In the genomic region with DNA sequence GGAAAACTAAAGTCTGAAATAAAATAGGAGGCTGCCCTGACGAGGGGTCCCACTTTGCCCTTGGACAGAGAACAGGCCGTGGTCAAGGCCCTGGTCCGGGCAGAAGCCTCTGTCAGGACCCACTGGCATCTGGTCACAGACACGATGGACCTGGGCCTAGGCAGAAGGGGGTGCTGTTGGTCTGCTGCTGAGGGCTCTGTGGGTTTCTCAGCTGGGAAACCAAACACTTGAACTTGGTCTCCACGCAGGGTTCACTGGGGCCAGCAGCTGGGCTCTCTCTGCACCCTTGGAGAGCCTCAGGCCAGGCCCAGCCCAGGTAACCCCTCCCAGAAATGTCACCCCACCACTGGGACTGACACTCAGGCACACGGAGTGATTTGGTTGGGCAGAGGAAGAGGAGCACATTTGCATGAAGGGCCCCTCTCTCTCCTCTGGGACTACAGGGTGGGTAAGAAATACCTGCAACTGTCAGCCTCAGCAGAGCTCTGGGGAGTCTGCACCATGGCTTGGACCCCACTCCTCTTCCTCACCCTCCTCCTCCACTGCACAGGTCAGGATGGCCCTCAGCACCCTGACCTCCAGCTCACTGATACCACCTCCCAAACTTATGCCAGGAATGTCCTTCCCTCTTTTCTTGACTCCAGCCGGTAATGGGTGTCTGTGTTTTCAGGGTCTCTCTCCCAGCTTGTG, we compare ENCODE assay signal across 9 cellular contexts. TPM values are rescaled to one million over a fixed set of nuclear protein-coding genes. Genes with fewer than 3 reads are reported as not detected.
A peak's percentile ranks its signal among the peaks of the same experiment; 100 is the strongest.
DNase-seq lines count a peak whose midpoint lies in the region; ATAC-seq and TF ChIP-seq lines count a peak whose summit lies in the region.
"Had no signal": no experiment of that assay in that cellular context is flagged by ENCODE, and none has a peak within 500 bp of the region (broad histone marks: within the 10 kb centered on the region; RNA-seq: fewer than 3 reads in every experiment).

No MANE protein-coding gene starts in this region.

- peaks cover 100% of the 10 kb centered on the region for H3K27me3 ChIP-seq in GM23338 (ENCODE audit: insufficient read depth)
- H3K27me3 ChIP-seq in naive thymus-derived CD4-positive, alpha-beta T cell (ENCODE audit: control insufficient read depth in 2 of 2, insufficient read depth in 2 of 2, low read length in 2 of 2): no peaks in the 10 kb centered on the region
- H3K27me3 ChIP-seq: neutrophil had no signal

- peak; percentile 84 for ATAC-seq in GM23338
- no peak for ATAC-seq in naive thymus-derived CD4-positive, alpha-beta T cell

- DNase-seq in GM23338 (ENCODE audit: low spot score): peak; percentile 47
- no peak for DNase-seq in RWPE1 (ENCODE audit: low spot score)
- DNase-seq in iPS-NIHi11 (ENCODE audit: low spot score): peak; percentile 49
- no peak for DNase-seq in midbrain (lab: John Stamatoyannopoulos, UW)
- DNase-seq in stimulated activated CD4-positive, alpha-beta T cell treated with anti-CD3 and anti-CD28 coated beads, Interleukin-4, amount 100 ng/mL, for 1 hour: no peak
- DNase-seq in naive thymus-derived CD4-positive, alpha-beta T cell: no peak
- no peak for DNase-seq in NK-92 treated with Interleukin-12 subunit alpha and Interleukin-12 subunit beta, amount 100 ng/mL, for 24 hours (lab: John Stamatoyannopoulos, UW)

- peaks cover 16% of the 10 kb centered on the region for H3K4me1 ChIP-seq in GM23338 (ENCODE audit: insufficient read depth)
- no peaks in the 10 kb centered on the region for H3K4me1 ChIP-seq in naive thymus-derived CD4-positive, alpha-beta T cell (ENCODE audit: control insufficient read depth in 2 of 2, insufficient read depth in 2 of 2, low read length in 2 of 2)

- no peaks in the 10 kb centered on the region for H3K36me3 ChIP-seq in GM23338 (ENCODE audit: insufficient read depth)
- no peaks in the 10 kb centered on the region for H3K36me3 ChIP-seq in naive thymus-derived CD4-positive, alpha-beta T cell (ENCODE audit: control insufficient read depth in 2 of 3, insufficient read depth in 3 of 3, low read length in 3 of 3)
- H3K36me3 ChIP-seq: neutrophil had no signal

- no peak overlapping the region for H3K4me3 ChIP-seq in GM23338
- no peak overlapping the region for H3K4me3 ChIP-seq in naive thymus-derived CD4-positive, alpha-beta T cell (ENCODE audit: low read length)

- CTCF ChIA-PET in RWPE1 (lab: Yijun Ruan, JAX): no interaction called here
- CTCF ChIA-PET in naive thymus-derived CD4-positive, alpha-beta T cell (lab: Charles Lee): no interaction called here

- no peaks in the 10 kb centered on the region for H3K79me2 ChIP-seq in GM23338 (replicated peaks; ENCODE audit: insufficient read depth)

- no peaks in the 10 kb centered on the region for H3K9me3 Mint-ChIP-seq in GM23338
- H3K9me3 Mint-ChIP-seq in naive thymus-derived CD4-positive, alpha-beta T cell: no peaks in the 10 kb centered on the region

- no peak overlapping the region for H3K4me3 Mint-ChIP-seq in GM23338
- H3K4me3 Mint-ChIP-seq in naive thymus-derived CD4-positive, alpha-beta T cell: no peak overlapping the region

- intact Hi-C loops in naive thymus-derived CD4-positive, alpha-beta T cell (cut with micrococcal nuclease): no loop called here

- TF ChIP-seq POLR2A in GM15510 (IDR thresholded peaks at IDR 0.05; ENCODE audit: borderline replicate concordance, extremely low read depth, insufficient read length): peak; percentile 51

- TF ChIP-seq CTCF in GM23338 (conservative IDR thresholded peaks at IDR 0.05; ENCODE audit: low read depth in 2 of 2): peak; percentile 46 to 71
- TF ChIP-seq CTCF in RWPE1 (conservative IDR thresholded peaks at IDR 0.05; ENCODE audit: low read depth): 0 out of 2 replicates have a peak, but pooled peaks have one; percentile 10

- peaks cover 82% of the 10 kb centered on the region for H3K27me3 Mint-ChIP-seq in GM23338 (ENCODE audit: insufficient read depth, low read depth, poor library complexity)
- peaks cover 4 to 8% (median 6%) of the 10 kb centered on the region in 5 donors for H3K27me3 Mint-ChIP-seq in naive thymus-derived CD4-positive, alpha-beta T cell

- H2AFZ ChIP-seq in GM23338: peak overlapping the region; percentile 81; the same call in 1 of the 2 replicates

- H3F3A ChIP-seq in GM23338 (replicated peaks; ENCODE audit: low read depth): no peaks in the 10 kb centered on the region

- no peak overlapping the region for H3K27ac Mint-ChIP-seq in GM23338
- no peak overlapping the region for H3K27ac Mint-ChIP-seq in naive thymus-derived CD4-positive, alpha-beta T cell

- H3K27ac ChIP-seq in GM23338 (ENCODE audit: low read depth) (no peak overlapping the region), RWPE1 (no peak overlapping the region)
- no peak overlapping the region for H3K27ac ChIP-seq in naive thymus-derived CD4-positive, alpha-beta T cell (ENCODE audit: low read depth, low read length)
- H3K27ac ChIP-seq: neutrophil had no signal

- H3K4me1 Mint-ChIP-seq in GM23338: peaks cover 11% of the 10 kb centered on the region
- H3K4me1 Mint-ChIP-seq in naive thymus-derived CD4-positive, alpha-beta T cell: no peaks in the 10 kb centered on the region

- H3K4me2 ChIP-seq in GM23338: no peak overlapping the region

- H4K20me1 ChIP-seq in GM23338 (replicated peaks; ENCODE audit: insufficient read depth): no peaks in the 10 kb centered on the region

- POLR2A ChIA-PET in RWPE1 (lab: Yijun Ruan, JAX; ENCODE audit: low non-redundant PET): no interaction called here
- POLR2A ChIA-PET in naive thymus-derived CD4-positive, alpha-beta T cell (lab: Charles Lee): no interaction called here

- no peaks in the 10 kb centered on the region; the same call in 2 of the 3 replicates for H3K36me3 Mint-ChIP-seq in GM23338 (ENCODE audit: low read depth)
- no peaks in the 10 kb centered on the region for H3K36me3 Mint-ChIP-seq in naive thymus-derived CD4-positive, alpha-beta T cell

- no peaks in the 10 kb centered on the region for H3K9me3 ChIP-seq in naive thymus-derived CD4-positive, alpha-beta T cell (ENCODE audit: control insufficient read depth in 2 of 3, low read length in 3 of 3)
- H3K9me3 ChIP-seq: neutrophil had no signal

- no peaks in the 10 kb centered on the region for H3K9me2 ChIP-seq in GM23338 (ENCODE audit: insufficient read depth)

TF ChIP-seq in GM23338, 12 proteins besides CTCF, POLR2A, EP300 and RAD21:
- TF ChIP-seq EZH2 (IDR thresholded peaks at IDR 0.05; ENCODE audit: low read depth, unreplicated experiment) (no peak), ZNF114 (CRISPR knock-in tag; IDR thresholded peaks at IDR 0.05) (no peak), EZH2phosphoT487 (IDR thresholded peaks at IDR 0.05; ENCODE audit: unreplicated experiment) (no peak)

RNA-seq across cellular contexts. Expression of a gene that starts 48.1 kb away (rescaled TPM):
- total RNA-seq in GM23338 (2014; rRNA removed; shearing (Covaris generic)): 53.5 and 77.7 TPM in 2 replicates
- 32.7 and 35.7 TPM in 2 replicates for polyA plus RNA-seq in GM23338 (2016; fragmentation: Nextera tagmentation; extraction: Ambion mirVana)
- total RNA-seq in naive thymus-derived CD4-positive, alpha-beta T cell: 10 to 100 TPM; 43.4 to 80.5 (median 59.1) TPM
- polyA plus RNA-seq in naive thymus-derived CD4-positive, alpha-beta T cell: 10 to 100 TPM in 1 of 2 donors, 1 to 10 TPM in 1; 8.4 to 16.2 TPM

Comparison
In these comparisons a context has a peak if more than half of its experiments do, and no peak if none do; other contexts are left out.
1. DNase-seq: peak in GM23338 (single experiment) and iPS-NIHi11 (single experiment); none in RWPE1 (single experiment), midbrain (single experiment), stimulated activated CD4-positive, alpha-beta T cell treated with anti-CD3 and anti-CD28 coated beads, Interleukin-4, amount 100 ng/mL, for 1 hour (single experiment), naive thymus-derived CD4-positive, alpha-beta T cell (0 of 9) and NK-92 treated with Interleukin-12 subunit alpha and Interleukin-12 subunit beta, amount 100 ng/mL, for 24 hours (single experiment).